Comparison of ENCODE assay signal across 8 cellular contexts in the genomic region with DNA sequence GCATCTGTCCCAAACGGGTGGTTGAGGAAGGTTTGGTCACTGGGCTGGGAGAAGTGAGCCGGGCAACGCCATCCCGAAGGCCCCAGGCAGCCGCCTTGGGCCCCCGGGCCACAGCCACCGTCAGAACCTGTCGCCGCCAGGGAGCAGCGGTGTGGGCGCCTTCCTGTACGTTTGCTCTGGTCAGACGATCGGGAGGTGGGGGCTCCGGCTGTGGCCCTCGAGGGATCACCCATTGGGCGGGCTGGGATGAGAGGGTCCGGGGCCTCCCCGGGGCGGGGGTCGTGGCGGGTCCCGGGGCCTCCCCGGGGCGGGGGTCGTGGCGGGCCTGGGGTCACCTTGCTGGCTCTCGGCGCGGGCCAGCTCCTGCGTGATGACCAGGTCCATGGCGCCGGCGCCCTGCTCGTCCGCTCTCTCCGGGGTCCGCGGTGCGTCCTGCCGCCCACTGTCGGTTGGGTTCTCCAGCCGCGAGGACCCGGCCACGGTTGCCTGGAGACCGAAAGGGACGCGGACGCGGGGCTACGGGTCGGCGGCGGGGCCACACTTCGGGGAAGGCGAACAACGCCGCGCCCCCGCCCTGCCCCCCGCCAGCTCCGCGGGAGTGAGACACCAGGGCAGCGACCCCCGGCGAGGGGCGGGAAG. TPM values are rescaled to one million over a fixed set of nuclear protein-coding genes. Genes with fewer than 3 reads are reported as not detected.
DNase-seq lines count a peak whose midpoint lies in the region; ATAC-seq and TF ChIP-seq lines count a peak whose summit lies in the region.

A gene (minus strand): TSS at position 470 of the 639 bp plus-strand sequence. CDS start 86 bp downstream, at position 384.

- no peaks in the 10 kb centered on the region for H3K9me2 ChIP-seq in HCT116 (ENCODE audit: insufficient read depth)

- ATAC-seq in HCT116 (peak; percentile 79), HG02885 (IDR thresholded peaks at IDR 0.05; ENCODE audit: poor library complexity, unreplicated experiment) (no peak), HG03460 (IDR thresholded peaks at IDR 0.05; ENCODE audit: unreplicated experiment) (no peak)

- peak within 1 kb of the TSS; percentile 69 for H3K4me2 ChIP-seq in HCT116 (ENCODE audit: low read length)

- DNase-seq in AG09309 (ENCODE audit: low read depth) (no peak), HCT116 (ENCODE audit: low read depth, low spot score) (peak; percentile 18), anterior cingulate cortex (lab: John Stamatoyannopoulos, UW) (peak in 49 of 58 donors; percentile 12 to 81 (median 51)), hypothalamus (lab: John Stamatoyannopoulos, UW) (peak in 42 of 51 donors; percentile 17 to 78 (median 49)), putamen (ENCODE audit: low spot score) (peak; percentile 19), GF-D8 (lab: John Stamatoyannopoulos, UW) (no peak)

- no peak for TF ChIP-seq POLR2A in HCT116 (IDR thresholded peaks at IDR 0.05; ENCODE audit: borderline replicate concordance, extremely low read depth, insufficient read depth, insufficient read length)

- intact Hi-C loops in HCT116 (cut with micrococcal nuclease), result loop anchor here (5.0 kb wide), 1 partner anchor 315 kb away; no protein-coding TSS in a partner anchor

- CTCF ChIA-PET in HCT116 (lab: Charles Lee), result interaction anchor here (0.6 kb wide), 1 partner anchor 271 kb away, joined by 3 read pairs; no protein-coding TSS in a partner anchor

- RAD21 ChIA-PET in HCT116 (lab: Charles Lee; ENCODE audit: low non-redundant PET in 1 of 2, low total read pairs in 2 of 2, uncharacterized antibody in 2 of 2, unreplicated experiment in 2 of 2), result interaction anchor here in 1 of 2 experiments (0.6 kb wide), 1 partner anchor 319 kb away, joined by 3 read pairs; no protein-coding TSS in a partner anchor

- peaks cover 0 to 7% of the 10 kb centered on the region in 2 experiments; a peak in 1 of 4 replicates for H3K4me1 ChIP-seq in HCT116 (ENCODE audit: control insufficient read depth in 1 of 2, insufficient read depth in 2 of 2, low read length in 2 of 2)

- no peaks in the 10 kb centered on the region for H3K27me3 ChIP-seq in HCT116 (ENCODE audit: insufficient read depth, low read length)

- no TSS peak for BruUV-seq in HCT116 (replicated peaks; lab: Mats Ljungman, UMichigan)

- peak within 1 kb of the TSS; percentile 22; the same call in 1 of the 2 replicates for H3K27ac ChIP-seq in HCT116 (ENCODE audit: low read depth, low read length)

- TF ChIP-seq RAD21 in HCT116 (IDR thresholded peaks at IDR 0.05; ENCODE audit: low read depth), result no peak

- H3K9me3 ChIP-seq in HCT116 (ENCODE audit: control insufficient read depth in 1 of 2, insufficient read depth in 1 of 2, low read depth in 1 of 2, low read length in 2 of 2), result no peaks in the 10 kb centered on the region

- POLR2A ChIA-PET in HCT116 (lab: Charles Lee), result no interaction called here

- no peak within 1 kb of the TSS for H2AFZ ChIP-seq in HCT116 (ENCODE audit: low read depth, low read length, poor library complexity, severe bottlenecking)

- no peaks in the 10 kb centered on the region for H3K79me2 ChIP-seq in HCT116 (ENCODE audit: insufficient read depth, low read length)

- H4K20me1 ChIP-seq in HCT116 (ENCODE audit: insufficient read depth), result no peaks in the 10 kb centered on the region

- H3K9ac ChIP-seq in HCT116 (ENCODE audit: low read length), result peak within 1 kb of the TSS; percentile 63

- no peaks in the 10 kb centered on the region for H3K36me3 ChIP-seq in HCT116 (ENCODE audit: control insufficient read depth in 1 of 2, insufficient read depth in 2 of 2, low read length in 2 of 2)

- H3K4me3 ChIP-seq in AG09309 (ENCODE audit: control insufficient read depth, low read depth, low read length) (peak within 1 kb of the TSS; percentile 24), HCT116 (replicated peaks in 1 of 2; ENCODE audit: low read depth in 1 of 2, low read length in 2 of 2) (peak within 1 kb of the TSS; percentile 46 to 57)

- no peak for TF ChIP-seq CTCF in AG09309 (IDR thresholded peaks at IDR 0.05; ENCODE audit: control insufficient read depth, insufficient read depth, low read depth, low read length, missing control alignments)
- no peak for TF ChIP-seq CTCF in HCT116 (IDR thresholded peaks at IDR 0.05 in 2 of 3, conservative IDR thresholded peaks at IDR 0.05 in 1 of 3; ENCODE audit: borderline replicate concordance in 1 of 3, insufficient read depth in 1 of 3, low read depth in 2 of 3, low read length in 2 of 3)

TF ChIP-seq in HCT116, 20 proteins besides CTCF, POLR2A, EP300 and RAD21:
- TF ChIP-seq SRF (IDR thresholded peaks at IDR 0.05; ENCODE audit: low read depth) (no peak), TCF7L2 (IDR thresholded peaks at IDR 0.05; ENCODE audit: borderline replicate concordance, extremely low read depth, insufficient read depth, insufficient read length) (no peak), SP1 (IDR thresholded peaks at IDR 0.05; ENCODE audit: low read depth) (peak; percentile 41), EGR1 (IDR thresholded peaks at IDR 0.05; ENCODE audit: low read depth) (0 out of 2 replicates have a peak, but pooled peaks have one; percentile 53), YY1 (IDR thresholded peaks at IDR 0.05; ENCODE audit: extremely low read depth, insufficient replicate concordance, low read depth, low read length) (no peak), EZH2 (IDR thresholded peaks at IDR 0.05) (no peak), JUND (IDR thresholded peaks at IDR 0.05) (no peak), SIN3A (IDR thresholded peaks at IDR 0.05; ENCODE audit: low read depth) (peak; percentile 65; the same call in 1 of the 2 replicates), FOSL1 (IDR thresholded peaks at IDR 0.05; ENCODE audit: low read depth) (no peak)

RNA-seq across cellular contexts. Expression of the gene that starts here (rescaled TPM):
- total RNA-seq in HCT116 (2021; ENCODE audit: unreplicated experiment), result 1.4 TPM
- 1.3 and 1.4 TPM in 2 replicates for polyA plus RNA-seq in HCT116 (2012)

Comparison
In these comparisons a context has a peak if more than half of its experiments do, and no peak if none do; other contexts are left out.
1. DNase-seq: peak in HCT116 (single experiment), anterior cingulate cortex (49 of 58), hypothalamus (42 of 51) and putamen (single experiment); none in AG09309 (single experiment) and GF-D8 (single experiment).